ENCODE assay signal across 12 cellular contexts in genomic region chr7:32893722-32894121, GRCh38. TPM values are rescaled to one million over a fixed set of nuclear protein-coding genes. Genes with fewer than 3 reads are reported as not detected.
DNase-seq lines count a peak whose midpoint lies in the region; ATAC-seq and TF ChIP-seq lines count a peak whose summit lies in the region.
"Had no signal": no experiment of that assay in that cellular context is flagged by ENCODE, and none has a peak within 500 bp of the region (broad histone marks: within the 10 kb centered on the region; RNA-seq: fewer than 3 reads in every experiment).

No MANE protein-coding gene starts in this region.

- H3K9me2 ChIP-seq in SK-N-SH, result no peaks in the 10 kb centered on the region

- BruUV-seq in Panc1 (replicated peaks; lab: Mats Ljungman, UMichigan), result no TSS peak

- H2AFZ ChIP-seq in SK-N-SH (ENCODE audit: low read depth), result no peak overlapping the region

- peak overlapping the region; percentile 91 for H3K4me3 Mint-ChIP-seq in endothelial cell (ENCODE audit: unreplicated experiment)

- H3K27me3 Mint-ChIP-seq in endothelial cell (ENCODE audit: unreplicated experiment), result peaks cover 33% of the 10 kb centered on the region

- no peak for TF ChIP-seq RAD21 in SK-N-SH (IDR thresholded peaks at IDR 0.05; ENCODE audit: low read length)

- H3K4me1 ChIP-seq in SK-N-SH (ENCODE audit: control insufficient read depth in 1 of 2, insufficient read depth in 2 of 2, low read depth in 1 of 2, low read length in 1 of 2) (peaks cover 16 to 22% of the 10 kb centered on the region in 2 experiments; a peak in 3 of 4 replicates), Panc1 (ENCODE audit: control insufficient read depth, insufficient read depth, low read length) (peaks cover 14% of the 10 kb centered on the region), psoas muscle (peaks cover 19% of the 10 kb centered on the region)

- H3K36me3 Mint-ChIP-seq in endothelial cell (ENCODE audit: low read depth, unreplicated experiment), result peaks cover 16% of the 10 kb centered on the region

- H3K27ac ChIP-seq in SK-N-SH (ENCODE audit: low read depth in 2 of 2, low read length in 1 of 2), result peak overlapping the region; percentile 98 to 99; a peak in 3 of 4 replicates
- peak overlapping the region; percentile 12; the same call in 1 of the 2 replicates for H3K27ac ChIP-seq in Panc1 (ENCODE audit: low read length)
- peak overlapping the region; percentile 98 for H3K27ac ChIP-seq in psoas muscle

- peaks cover 37% of the 10 kb centered on the region for H3F3A ChIP-seq in SK-N-SH (replicated peaks; ENCODE audit: insufficient read depth)

- no peak overlapping the region for H3K4me3 ChIP-seq in SK-N-SH (ENCODE audit: low read depth in 2 of 2, low read length in 1 of 2)
- no peak overlapping the region for H3K4me3 ChIP-seq in Panc1 (ENCODE audit: low read depth in 2 of 2, low read length in 2 of 2)
- no peak overlapping the region for H3K4me3 ChIP-seq in psoas muscle
- H3K4me3 ChIP-seq: MG63, SJSA1 had no signal

- intact Hi-C loops in Panc1 (cut with micrococcal nuclease; ENCODE audit: unreplicated experiment), result no loop called here
- intact Hi-C loops in psoas muscle (cut with DNase I), result loop anchor here (5.0 to 10.0 kb wide), 4 partner anchors 46 to 169 kb away; partner anchors contain the start of gene NT5C3A (in 1 of the 2)

- peaks cover 23% of the 10 kb centered on the region for H3K79me2 ChIP-seq in SK-N-SH (ENCODE audit: insufficient read depth)

- peak overlapping the region; percentile 98 for H3K27ac Mint-ChIP-seq in endothelial cell (ENCODE audit: unreplicated experiment)

- POLR2A ChIA-PET in SK-N-SH (lab: Yijun Ruan, JAX), result no interaction called here
- POLR2A ChIA-PET in Panc1 (lab: Charles Lee), result no interaction called here

- H3K4me1 Mint-ChIP-seq in endothelial cell (ENCODE audit: unreplicated experiment), result peaks cover 42% of the 10 kb centered on the region

- H3K9me3 Mint-ChIP-seq in endothelial cell (ENCODE audit: unreplicated experiment), result no peaks in the 10 kb centered on the region

- no peaks in the 10 kb centered on the region for H3K27me3 ChIP-seq in SK-N-SH (ENCODE audit: insufficient read depth)
- no peaks in the 10 kb centered on the region for H3K27me3 ChIP-seq in Panc1 (ENCODE audit: control insufficient read depth, insufficient read depth, low read length)
- no peaks in the 10 kb centered on the region for H3K27me3 ChIP-seq in psoas muscle (ENCODE audit: insufficient read depth in 3 of 3, low read length in 2 of 3)
- H3K27me3 ChIP-seq: MG63 had no signal

- H3K9me3 ChIP-seq in SK-N-SH (no peaks in the 10 kb centered on the region), Panc1 (ENCODE audit: control insufficient read depth, insufficient read depth, low read depth, low read length) (no peaks in the 10 kb centered on the region), psoas muscle (no peaks in the 10 kb centered on the region)
- H3K9me3 ChIP-seq: MG63, SJSA1 had no signal

- TF ChIP-seq CTCF in SK-N-SH (IDR thresholded peaks at IDR 0.05) (no peak), Panc1 (IDR thresholded peaks at IDR 0.05) (no peak), endothelial cell (IDR thresholded peaks at IDR 0.05; ENCODE audit: unreplicated experiment) (no peak), psoas muscle (IDR thresholded peaks at IDR 0.05) (no peak), omental fat pad (IDR thresholded peaks at IDR 0.05) (no peak)

- CTCF ChIA-PET in SK-N-SH (lab: Yijun Ruan, JAX) (interaction anchor here (1.0 to 6.1 kb wide), 11 partner anchors 8 to 216 kb away, joined by 3 to 37 read pairs (median 5); no protein-coding TSS in a partner anchor), Panc1 (lab: Charles Lee) (no interaction called here)

- H3K9ac ChIP-seq in SK-N-SH, result no peak overlapping the region

- DNase-seq in SK-N-SH, result no peak
- no peak for DNase-seq in Panc1 (ENCODE audit: low read depth, low spot score)
- DNase-seq in endothelial cell (ENCODE audit: low spot score), result no peak
- DNase-seq in psoas muscle, result no peak
- DNase-seq in omental fat pad (ENCODE audit: low spot score), result no peak
- no peak for DNase-seq in ureter (ENCODE audit: low spot score)
- DNase-seq in NCI-H82 (lab: John Stamatoyannopoulos, UW), result no peak
- DNase-seq: 8988T; activated CD4-positive, alpha-beta T cell treated with anti-CD3 and anti-CD28 coated beads, Interleukin-2, amount 50 U/mL, for 4 hours; MG63 had no signal

- H3K36me3 ChIP-seq in SK-N-SH (replicated peaks in 1 of 2; ENCODE audit: control insufficient read depth in 1 of 2, insufficient read depth in 2 of 2, low read length in 1 of 2) (no peaks in the 10 kb centered on the region), Panc1 (ENCODE audit: control insufficient read depth, insufficient read depth, low read length) (peaks cover 3% of the 10 kb centered on the region; the same call in 1 of the 2 replicates), psoas muscle (ENCODE audit: insufficient read depth in 1 of 2, low read depth in 1 of 2) (no peaks in the 10 kb centered on the region)
- H3K36me3 ChIP-seq: MG63 had no signal

- ATAC-seq in SK-N-SH treated with all-trans-retinoic acid at 6 μM for 48 hours, result no peak
- no peak for ATAC-seq in Panc1
- no peak for ATAC-seq in psoas muscle
- ATAC-seq in omental fat pad (ENCODE audit: low FRiP score), result no peak

- 92% methylated on average over 3 of the region's 3 CpGs for WGBS in SK-N-SH (ENCODE audit: low lambda C conversion rate)
- 92 to 97% (median 95%) methylated on average over 3 of the region's 3 CpGs for WGBS in psoas muscle, 3 donors

- in situ Hi-C loops in Panc1 (cut with HindIII; ENCODE audit: low pct_unique_long_range_greater_than_20kb, low sequenced_read_pairs), result no loop called here

- TF ChIP-seq EP300 in SK-N-SH (IDR thresholded peaks at IDR 0.05; ENCODE audit: borderline replicate concordance in 1 of 2, low read depth in 1 of 2, low read length in 1 of 2), result no peak

- H4K20me1 ChIP-seq in SK-N-SH (ENCODE audit: insufficient read depth), result peaks cover 17% of the 10 kb centered on the region

- H3K4me2 ChIP-seq in SK-N-SH, result no peak overlapping the region

TF ChIP-seq in SK-N-SH, 30 proteins besides CTCF, POLR2A, EP300 and RAD21 (continues in another document):
- no peak for TF ChIP-seq REST (IDR thresholded peaks at IDR 0.05; ENCODE audit: low read depth, low read length)
- no peak for TF ChIP-seq FOXJ3 (CRISPR knock-in tag; IDR thresholded peaks at IDR 0.05)

TF ChIP-seq in SK-N-SH treated with all-trans-retinoic acid at 6 μM for 48 hours, 23 proteins besides CTCF, POLR2A, EP300 and RAD21:
- no peak for TF ChIP-seq ESRRG (CRISPR knock-in tag; IDR thresholded peaks at IDR 0.05)
- TF ChIP-seq ZNF565 (CRISPR knock-in tag; conservative IDR thresholded peaks at IDR 0.05; ENCODE audit: low read depth), result no peak
- TF ChIP-seq ISL1 (CRISPR knock-in tag; IDR thresholded peaks at IDR 0.05), result no peak
- TF ChIP-seq TCF4 (CRISPR knock-in tag; IDR thresholded peaks at IDR 0.05; ENCODE audit: borderline replicate concordance), result no peak
- no peak for TF ChIP-seq OSR1 (CRISPR knock-in tag; IDR thresholded peaks at IDR 0.05)
- no peak for TF ChIP-seq CSDC2 (CRISPR knock-in tag; IDR thresholded peaks at IDR 0.05)
- TF ChIP-seq, protein P1, sequence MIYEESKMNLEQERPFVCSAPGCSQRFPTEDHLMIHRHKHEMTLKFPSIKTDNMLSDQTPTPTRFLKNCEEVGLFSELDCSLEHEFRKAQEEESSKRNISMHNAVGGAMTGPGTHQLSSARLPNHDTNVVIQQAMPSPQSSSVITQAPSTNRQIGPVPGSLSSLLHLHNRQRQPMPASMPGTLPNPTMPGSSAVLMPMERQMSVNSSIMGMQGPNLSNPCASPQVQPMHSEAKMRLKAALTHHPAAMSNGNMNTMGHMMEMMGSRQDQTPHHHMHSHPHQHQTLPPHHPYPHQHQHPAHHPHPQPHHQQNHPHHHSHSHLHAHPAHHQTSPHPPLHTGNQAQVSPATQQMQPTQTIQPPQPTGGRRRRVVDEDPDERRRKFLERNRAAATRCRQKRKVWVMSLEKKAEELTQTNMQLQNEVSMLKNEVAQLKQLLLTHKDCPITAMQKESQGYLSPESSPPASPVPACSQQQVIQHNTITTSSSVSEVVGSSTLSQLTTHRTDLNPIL (CRISPR knock-in tag; IDR thresholded peaks at IDR 0.05; ENCODE audit: low read depth), result no peak
- no peak for TF ChIP-seq BACH2 (CRISPR knock-in tag; IDR thresholded peaks at IDR 0.05; ENCODE audit: borderline replicate concordance)
- TF ChIP-seq, protein P2, sequence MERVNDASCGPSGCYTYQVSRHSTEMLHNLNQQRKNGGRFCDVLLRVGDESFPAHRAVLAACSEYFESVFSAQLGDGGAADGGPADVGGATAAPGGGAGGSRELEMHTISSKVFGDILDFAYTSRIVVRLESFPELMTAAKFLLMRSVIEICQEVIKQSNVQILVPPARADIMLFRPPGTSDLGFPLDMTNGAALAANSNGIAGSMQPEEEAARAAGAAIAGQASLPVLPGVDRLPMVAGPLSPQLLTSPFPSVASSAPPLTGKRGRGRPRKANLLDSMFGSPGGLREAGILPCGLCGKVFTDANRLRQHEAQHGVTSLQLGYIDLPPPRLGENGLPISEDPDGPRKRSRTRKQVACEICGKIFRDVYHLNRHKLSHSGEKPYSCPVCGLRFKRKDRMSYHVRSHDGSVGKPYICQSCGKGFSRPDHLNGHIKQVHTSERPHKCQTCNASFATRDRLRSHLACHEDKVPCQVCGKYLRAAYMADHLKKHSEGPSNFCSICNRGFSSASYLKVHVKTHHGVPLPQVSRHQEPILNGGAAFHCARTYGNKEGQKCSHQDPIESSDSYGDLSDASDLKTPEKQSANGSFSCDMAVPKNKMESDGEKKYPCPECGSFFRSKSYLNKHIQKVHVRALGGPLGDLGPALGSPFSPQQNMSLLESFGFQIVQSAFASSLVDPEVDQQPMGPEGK (CRISPR knock-in tag; IDR thresholded peaks at IDR 0.05; ENCODE audit: borderline replicate concordance), result no peak
- no peak for TF ChIP-seq SNAI2 (CRISPR knock-in tag; IDR thresholded peaks at IDR 0.05)
- no peak for TF ChIP-seq ZFP30 (CRISPR knock-in tag; IDR thresholded peaks at IDR 0.05)

RNA-seq across cellular contexts. Expression of gene KBTBD2, which starts 2.2 kb away (rescaled TPM):
- polyA plus RNA-seq in SK-N-SH (2012; rRNA removed) (23.6 and 28.3 TPM in 2 replicates), psoas muscle (10 to 100 TPM; 25.6 to 69.6 (median 32.4) TPM)
- 32.5 and 37.1 TPM in 2 replicates for polyA plus RNA-seq in SK-N-SH (2012; cell fraction: cytosol; rRNA removed)
- 18.4 and 43.0 TPM in 2 replicates for polyA plus RNA-seq in SK-N-SH (2012; cell fraction: nucleus; rRNA removed)
- total RNA-seq in Panc1 (2021; ENCODE audit: unreplicated experiment) (36.8 TPM), endothelial cell (ENCODE audit: unreplicated experiment) (53.6 TPM), psoas muscle (10 to 100 TPM; 27.7 to 65.6 (median 40.4) TPM), omental fat pad (10 to 100 TPM; 39.0 to 56.4 (median 50.4) TPM), ureter (29.4 TPM)
- 20.4 TPM for polyA plus RNA-seq in Panc1 (2012; ENCODE audit: insufficient read length)

Comparison
In these comparisons a context has a peak if more than half of its experiments do, and no peak if none do; other contexts are left out.
1. H3K27ac ChIP-seq: peak in every context shown above with its lines; median percentile 98 in SK-N-SH; 98 in psoas muscle; 12 in Panc1.